In the genomic region with DNA sequence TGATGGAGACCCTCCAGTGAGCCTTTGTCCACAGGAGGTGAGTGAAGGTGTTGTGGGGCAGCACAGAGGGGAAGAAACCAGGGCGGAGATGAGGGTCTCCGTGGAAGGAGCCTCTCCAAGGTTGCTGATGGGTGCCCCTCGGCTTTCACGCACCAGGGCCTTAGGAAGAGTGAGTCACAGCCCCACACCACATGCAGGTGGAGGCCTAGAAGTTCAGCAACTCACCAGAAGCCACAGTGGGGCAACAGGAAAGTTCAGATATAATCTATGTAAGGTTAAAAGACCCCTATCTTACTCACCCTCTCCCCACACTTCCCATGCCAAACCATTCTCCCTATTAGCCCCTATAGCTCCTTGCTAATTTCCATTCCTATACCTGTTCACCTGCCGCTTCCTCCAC, we compare ENCODE assay signal across 28 cellular contexts. TPM values are rescaled to one million over a fixed set of nuclear protein-coding genes. Genes with fewer than 3 reads are reported as not detected.
DNase-seq lines count a peak whose midpoint lies in the region; ATAC-seq and TF ChIP-seq lines count a peak whose summit lies in the region.
"Had no signal": no experiment of that assay in that cellular context is flagged by ENCODE, and none has a peak within 500 bp of the region (broad histone marks: within the 10 kb centered on the region; RNA-seq: fewer than 3 reads in every experiment).

No MANE protein-coding gene starts in this region.

- H3K4me3 Mint-ChIP-seq in stimulated activated naive CD8-positive, alpha-beta T cell treated with anti-CD3 and anti-CD28 coated beads, Interleukin-15, amount 100 ng/mL, for 72 hours = no peak overlapping the region
- H3K4me3 Mint-ChIP-seq: CD14-positive monocyte; CD4-positive, alpha-beta memory T cell; CD4-positive, CD25-positive, alpha-beta regulatory T cell; CD8-positive, alpha-beta memory T cell had no signal

- no peak overlapping the region for H3K9ac ChIP-seq in mesenchymal stem cell (ENCODE audit: low read length)
- H3K9ac ChIP-seq: BLaER1 had no signal

- no peaks in the 10 kb centered on the region for H3K9me3 Mint-ChIP-seq in stimulated activated naive CD8-positive, alpha-beta T cell treated with anti-CD3 and anti-CD28 coated beads, Interleukin-15, amount 100 ng/mL, for 72 hours
- H3K9me3 Mint-ChIP-seq: CD14-positive monocyte; CD4-positive, alpha-beta memory T cell; CD4-positive, CD25-positive, alpha-beta regulatory T cell; CD8-positive, alpha-beta memory T cell had no signal

- H3K4ac ChIP-seq in mesenchymal stem cell (ENCODE audit: low read depth in 1 of 2, low read length in 2 of 2) = no peak overlapping the region

- WGBS in mesenchymal stem cell = 84% methylated on average over 5 of the region's 5 CpGs
- WGBS in testis, 2 donors = 91 to 100% methylated on average over 1 to 5 of the region's 5 CpGs

- peak; percentile 60 for ATAC-seq in stimulated activated naive CD8-positive, alpha-beta T cell treated with anti-CD3 and anti-CD28 coated beads, Interleukin-15, Interleukin-2, amounts not matched to agents 100 U/mL and 50 U/mL, for 24 hours
- ATAC-seq in stimulated activated naive CD8-positive, alpha-beta T cell treated with anti-CD3 and anti-CD28 coated beads, Interleukin-15, amount 100 ng/mL, for 72 hours = no peak
- ATAC-seq: GM12878 had no signal

- H3K27ac ChIP-seq in mesenchymal stem cell (ENCODE audit: low read length, poor library complexity, severe bottlenecking) = no peak overlapping the region
- no peak overlapping the region for H3K27ac ChIP-seq in testis
- H3K27ac ChIP-seq: BLaER1 had no signal

- H2AFZ ChIP-seq in mesenchymal stem cell (ENCODE audit: low read depth, low read length) = no peak overlapping the region

- intact Hi-C loops in testis (cut with DNase I; ENCODE audit: low total_unique reads) = no loop called here

- no peak overlapping the region for H3K14ac ChIP-seq in mesenchymal stem cell (ENCODE audit: low read length in 2 of 2)

- TF ChIP-seq POLR2A in testis (IDR thresholded peaks at IDR 0.05) = no peak

- no peak overlapping the region for H3K27ac Mint-ChIP-seq in stimulated activated naive CD8-positive, alpha-beta T cell treated with anti-CD3 and anti-CD28 coated beads, Interleukin-15, amount 100 ng/mL, for 72 hours
- H3K27ac Mint-ChIP-seq: CD4-positive, CD25-positive, alpha-beta regulatory T cell had no signal

- H3K23ac ChIP-seq in mesenchymal stem cell (ENCODE audit: low read length in 2 of 2) = no peak overlapping the region

- no peak overlapping the region for H2BK15ac ChIP-seq in mesenchymal stem cell (ENCODE audit: low read depth, poor library complexity, severe bottlenecking)

- DNase-seq in stimulated activated naive CD8-positive, alpha-beta T cell treated with anti-CD3 and anti-CD28 coated beads, Interleukin-15, Interleukin-2, amounts not matched to agents 100 U/mL and 50 U/mL, for 24 hours = no peak
- no peak for DNase-seq in stimulated activated naive CD8-positive, alpha-beta T cell treated with anti-CD3 and anti-CD28 coated beads, Interleukin-15, amount 100 ng/mL, for 72 hours
- DNase-seq in glomerular visceral epithelial cell (ENCODE audit: extremely low spot score) = peak; percentile 39
- no peak for DNase-seq in mesenchymal stem cell
- DNase-seq in testis = no peak
- DNase-seq in NCI-H1694 (lab: John Stamatoyannopoulos, UW) = no peak
- DNase-seq: 8988T; ACHN; BE2C; C1 segment of cervical spinal cord; CD4-positive, alpha-beta memory T cell; CD4-positive, CD25-positive, alpha-beta regulatory T cell; CD8-positive, alpha-beta memory T cell; COR-L47; DMS 273 treated with DMSO at 0.1 percent for 48 hours; DMS153; DMS53; DMS79; DND-41; EL; GDM1 had no signal

- H3K36me3 ChIP-seq in mesenchymal stem cell (ENCODE audit: control insufficient read depth in 1 of 2, insufficient read depth in 2 of 2, low read depth in 1 of 2, low read length in 2 of 2) (no peaks in the 10 kb centered on the region), testis (ENCODE audit: low read depth, missing control alignments) (no peaks in the 10 kb centered on the region)
- H3K36me3 ChIP-seq: BE2C, BLaER1 had no signal

- peaks cover 56% of the 10 kb centered on the region for H3K27me3 Mint-ChIP-seq in stimulated activated naive CD8-positive, alpha-beta T cell treated with anti-CD3 and anti-CD28 coated beads, Interleukin-15, amount 100 ng/mL, for 72 hours

- no peak for TF ChIP-seq CTCF in testis (IDR thresholded peaks at IDR 0.05)

- H3K79me1 ChIP-seq in mesenchymal stem cell (replicated peaks; ENCODE audit: low read length, poor library complexity, severe bottlenecking) = peaks cover 10% of the 10 kb centered on the region

- H3K4me2 ChIP-seq in mesenchymal stem cell (ENCODE audit: low read length, poor library complexity, severe bottlenecking) = no peak overlapping the region
- H3K4me2 ChIP-seq: BLaER1 had no signal

- H3K4me3 ChIP-seq in mesenchymal stem cell (ENCODE audit: insufficient read depth in 1 of 2, low read depth in 1 of 2, low read length in 2 of 2) (no peak overlapping the region), testis (no peak overlapping the region)
- H3K4me3 ChIP-seq: BLaER1, GM12878 had no signal

- H2BK12ac ChIP-seq in mesenchymal stem cell (ENCODE audit: low read length in 2 of 2) = no peak overlapping the region

- H3K27me3 ChIP-seq in mesenchymal stem cell (ENCODE audit: control insufficient read depth in 1 of 2, insufficient read depth in 1 of 2, low read length in 2 of 2) (peaks cover 0 to 52% of the 10 kb centered on the region in 2 experiments), testis (no peaks in the 10 kb centered on the region)
- H3K27me3 ChIP-seq: BLaER1 had no signal

- no peak overlapping the region for H3K18ac ChIP-seq in mesenchymal stem cell (ENCODE audit: low read depth in 1 of 2, low read length in 2 of 2)

- H2BK120ac ChIP-seq in mesenchymal stem cell (ENCODE audit: low read depth, low read length) = no peak overlapping the region

- H2AK5ac ChIP-seq in mesenchymal stem cell (ENCODE audit: low read length, severe bottlenecking) = peak overlapping the region; percentile 80

- H3K4me1 ChIP-seq in mesenchymal stem cell (ENCODE audit: control insufficient read depth, insufficient read depth, low read depth, low read length) (peaks cover 26% of the 10 kb centered on the region), testis (no peaks in the 10 kb centered on the region)
- H3K4me1 ChIP-seq: BE2C, BLaER1 had no signal

- H4K91ac ChIP-seq in mesenchymal stem cell (ENCODE audit: low read length) = no peak overlapping the region

- peaks cover 51% of the 10 kb centered on the region for H3K4me1 Mint-ChIP-seq in stimulated activated naive CD8-positive, alpha-beta T cell treated with anti-CD3 and anti-CD28 coated beads, Interleukin-15, amount 100 ng/mL, for 72 hours
- H3K4me1 Mint-ChIP-seq: CD4-positive, alpha-beta memory T cell; CD4-positive, CD25-positive, alpha-beta regulatory T cell; CD8-positive, alpha-beta memory T cell had no signal

- H2BK5ac ChIP-seq in mesenchymal stem cell (ENCODE audit: low read depth, low read length, poor library complexity, severe bottlenecking) = no peak overlapping the region

- H3K9me3 ChIP-seq in mesenchymal stem cell (ENCODE audit: control insufficient read depth, low read length) (no peaks in the 10 kb centered on the region), testis (no peaks in the 10 kb centered on the region)
- H3K9me3 ChIP-seq: BE2C, BLaER1 had no signal

- no peak overlapping the region for H4K8ac ChIP-seq in mesenchymal stem cell (ENCODE audit: low read length)

RNA-seq across cellular contexts. Expression of gene HNF1B, which starts 9.5 kb away (rescaled TPM):
- 0.03 TPM for polyA plus RNA-seq in mesenchymal stem cell (2013, experiment 1 of 2)
- 0.03 TPM for polyA plus RNA-seq in mesenchymal stem cell (2013, experiment 2 of 2)
- 1 to 10 TPM; 2.9 to 3.2 TPM for total RNA-seq in testis
- polyA plus RNA-seq in testis (ENCODE audit: insufficient read depth, low read depth, low replicate concordance) = 6.3 TPM
- total RNA-seq: A673; CD4-positive, alpha-beta memory T cell; CD4-positive, CD25-positive, alpha-beta regulatory T cell; Daoy; G401 had no signal
- polyA plus RNA-seq: AG04450; CD14-positive monocyte; CD4-positive, alpha-beta memory T cell; CD4-positive, CD25-positive, alpha-beta regulatory T cell; CD8-positive, alpha-beta memory T cell had no signal
